Comparison of ENCODE assay signal across 11 cellular contexts in the genomic region with DNA sequence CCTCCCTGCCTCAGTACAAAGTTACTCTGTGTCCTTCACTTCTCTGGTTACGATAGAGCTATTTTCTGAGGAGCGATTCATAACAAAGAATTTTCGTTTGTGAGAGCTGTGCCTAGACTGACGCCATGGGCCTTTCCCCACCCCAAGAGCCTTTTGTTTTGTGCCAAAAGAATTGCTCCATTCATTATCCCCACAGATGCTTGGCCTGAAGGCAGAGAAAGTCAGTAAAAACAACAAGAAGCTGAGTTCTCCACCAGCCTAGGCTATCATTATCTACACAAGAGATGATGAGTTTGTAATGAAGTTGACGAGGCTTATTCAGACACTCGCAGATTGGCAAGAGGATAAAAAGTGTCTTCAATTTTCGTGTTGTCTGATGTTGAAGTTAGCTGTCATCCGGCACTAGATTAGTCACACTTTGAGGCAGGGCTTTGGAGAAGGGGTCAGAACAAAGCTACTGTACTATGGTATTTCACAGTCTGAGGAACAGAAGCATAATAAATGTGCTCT.
DNase-seq lines count a peak whose midpoint lies in the region; ATAC-seq and TF ChIP-seq lines count a peak whose summit lies in the region.
"Had no signal": no experiment of that assay in that cellular context is flagged by ENCODE, and none has a peak within 500 bp of the region (broad histone marks: within the 10 kb centered on the region; RNA-seq: fewer than 3 reads in every experiment).

No MANE protein-coding gene starts in this region.

- no peak for TF ChIP-seq CTCF in astrocyte of the spinal cord (IDR thresholded peaks at IDR 0.05; ENCODE audit: low read depth, low read length)

- H4K20me1 ChIP-seq in GM23248 (ENCODE audit: insufficient read depth), result no peaks in the 10 kb centered on the region

- peak overlapping the region; percentile 49 for H3K27ac ChIP-seq in GM23248
- H3K27ac ChIP-seq in rectal smooth muscle tissue (ENCODE audit: low read depth, low read length), result peak overlapping the region; percentile 21
- H3K27ac ChIP-seq: RWPE1 had no signal

- in situ Hi-C loops in GM23248 (cut with MboI) (no loop called here), astrocyte of the spinal cord (cut with HindIII; ENCODE audit: low sequenced_read_pairs) (no loop called here)

- ATAC-seq in activated naive CD8-positive, alpha-beta T cell treated with anti-CD3 and anti-CD28 coated beads, Interleukin-2, amount 50 U/mL, for 24 hours, result no peak

- no peak overlapping the region for H3K4me3 Mint-ChIP-seq in activated naive CD8-positive, alpha-beta T cell treated with anti-CD3 and anti-CD28 coated beads, Interleukin-2, amount 50 U/mL, for 24 hours

- no peaks in the 10 kb centered on the region for H3K9me3 Mint-ChIP-seq in activated naive CD8-positive, alpha-beta T cell treated with anti-CD3 and anti-CD28 coated beads, Interleukin-2, amount 50 U/mL, for 24 hours

- peak overlapping the region; percentile 79 for H2AFZ ChIP-seq in GM23248

- H3K4me1 ChIP-seq in GM23248 (ENCODE audit: insufficient read depth) (peaks cover 20% of the 10 kb centered on the region), rectal smooth muscle tissue (ENCODE audit: control insufficient read depth, insufficient read depth, low read length) (no peaks in the 10 kb centered on the region)

- H3K79me2 ChIP-seq in GM23248 (ENCODE audit: insufficient read depth), result no peaks in the 10 kb centered on the region

- H3K9me3 ChIP-seq in GM23248 (ENCODE audit: low read depth), result no peaks in the 10 kb centered on the region

- H3K9me2 ChIP-seq in GM23248 (ENCODE audit: insufficient read depth), result no peaks in the 10 kb centered on the region

- no peaks in the 10 kb centered on the region for H3K4me1 Mint-ChIP-seq in activated naive CD8-positive, alpha-beta T cell treated with anti-CD3 and anti-CD28 coated beads, Interleukin-2, amount 50 U/mL, for 24 hours

- no peaks in the 10 kb centered on the region for H3K36me3 Mint-ChIP-seq in activated naive CD8-positive, alpha-beta T cell treated with anti-CD3 and anti-CD28 coated beads, Interleukin-2, amount 50 U/mL, for 24 hours (ENCODE audit: low read depth)

- H3K27me3 ChIP-seq in GM23248 (replicated peaks; ENCODE audit: insufficient read depth) (no peaks in the 10 kb centered on the region), rectal smooth muscle tissue (ENCODE audit: control insufficient read depth, insufficient read depth, low read length) (no peaks in the 10 kb centered on the region)

- WGBS in GM23248 (ENCODE audit: low coverage in 1 of 2, low lambda C conversion rate in 2 of 2, missing lambda C conversion rate in 2 of 2), 2 experiments, result 7 to 14% methylated on average over 8 of the region's 8 CpGs

- H3K4me2 ChIP-seq in GM23248 (ENCODE audit: unreplicated experiment), result peak overlapping the region; percentile 76

- H3K27me3 Mint-ChIP-seq in activated naive CD8-positive, alpha-beta T cell treated with anti-CD3 and anti-CD28 coated beads, Interleukin-2, amount 50 U/mL, for 24 hours, result no peaks in the 10 kb centered on the region

- H3K9ac ChIP-seq in GM23248 (peak overlapping the region; percentile 16), rectal smooth muscle tissue (ENCODE audit: low read length) (no peak overlapping the region)

- H3K36me3 ChIP-seq in GM23248 (ENCODE audit: low read depth) (no peaks in the 10 kb centered on the region), rectal smooth muscle tissue (ENCODE audit: control insufficient read depth, insufficient read depth, low read length) (no peaks in the 10 kb centered on the region)

- peak; percentile 58 for DNase-seq in GM23248
- peak; percentile 32 for DNase-seq in astrocyte of the spinal cord (ENCODE audit: low read depth, low spot score)
- DNase-seq in hippocampal formation (lab: John Stamatoyannopoulos, UW), result peak; percentile 74 to 94
- no peak for DNase-seq in activated naive CD8-positive, alpha-beta T cell treated with anti-CD3 and anti-CD28 coated beads, Interleukin-2, amount 50 U/mL, for 24 hours
- DNase-seq in stimulated activated CD4-positive, alpha-beta T cell treated with anti-CD3 and anti-CD28 coated beads, Interleukin-12 subunit alpha, Interleukin-12 subunit beta, amount 100 ng/mL, for 4 hours, result no peak
- no peak for DNase-seq in cerebellar cortex (ENCODE audit: low spot score)
- no peak for DNase-seq in stimulated activated CD4-positive, alpha-beta T cell treated with anti-CD3 and anti-CD28 coated beads, Interleukin-15, amount 100 ng/mL, for 24 hours
- DNase-seq: Calu3, NCI-H1694 had no signal

- no peak overlapping the region for H3K27ac Mint-ChIP-seq in activated naive CD8-positive, alpha-beta T cell treated with anti-CD3 and anti-CD28 coated beads, Interleukin-2, amount 50 U/mL, for 24 hours

- H3K4me3 ChIP-seq in GM23248, result peak overlapping the region; percentile 48
- H3K4me3 ChIP-seq in astrocyte of the spinal cord (ENCODE audit: low read depth, low read length), result no peak overlapping the region
- H3K4me3 ChIP-seq in rectal smooth muscle tissue (ENCODE audit: low read length), result no peak overlapping the region

- peaks cover 14% of the 10 kb centered on the region for H3F3A ChIP-seq in GM23248 (ENCODE audit: insufficient read depth)

Comparison
In these comparisons a context has a peak if more than half of its experiments do, and no peak if none do; other contexts are left out.
1. DNase-seq: peak in GM23248 (single experiment), astrocyte of the spinal cord (single experiment) and hippocampal formation (2 of 2); none in activated naive CD8-positive, alpha-beta T cell treated with anti-CD3 and anti-CD28 coated beads, Interleukin-2, amount 50 U/mL, for 24 hours (single experiment), stimulated activated CD4-positive, alpha-beta T cell treated with anti-CD3 and anti-CD28 coated beads, Interleukin-12 subunit alpha, Interleukin-12 subunit beta, amount 100 ng/mL, for 4 hours (single experiment), cerebellar cortex (single experiment) and stimulated activated CD4-positive, alpha-beta T cell treated with anti-CD3 and anti-CD28 coated beads, Interleukin-15, amount 100 ng/mL, for 24 hours (single experiment).